Comparison of ENCODE assay signal across 1 cellular context in genomic region chr16:53061701-53062159, GRCh38.
TF ChIP-seq lines count a peak whose summit lies in the region.

No MANE protein-coding gene starts in this region.

TF ChIP-seq in GM12878, 131 proteins besides CTCF, POLR2A, EP300 and RAD21 (continued from another document):
- TF ChIP-seq, protein P1, sequence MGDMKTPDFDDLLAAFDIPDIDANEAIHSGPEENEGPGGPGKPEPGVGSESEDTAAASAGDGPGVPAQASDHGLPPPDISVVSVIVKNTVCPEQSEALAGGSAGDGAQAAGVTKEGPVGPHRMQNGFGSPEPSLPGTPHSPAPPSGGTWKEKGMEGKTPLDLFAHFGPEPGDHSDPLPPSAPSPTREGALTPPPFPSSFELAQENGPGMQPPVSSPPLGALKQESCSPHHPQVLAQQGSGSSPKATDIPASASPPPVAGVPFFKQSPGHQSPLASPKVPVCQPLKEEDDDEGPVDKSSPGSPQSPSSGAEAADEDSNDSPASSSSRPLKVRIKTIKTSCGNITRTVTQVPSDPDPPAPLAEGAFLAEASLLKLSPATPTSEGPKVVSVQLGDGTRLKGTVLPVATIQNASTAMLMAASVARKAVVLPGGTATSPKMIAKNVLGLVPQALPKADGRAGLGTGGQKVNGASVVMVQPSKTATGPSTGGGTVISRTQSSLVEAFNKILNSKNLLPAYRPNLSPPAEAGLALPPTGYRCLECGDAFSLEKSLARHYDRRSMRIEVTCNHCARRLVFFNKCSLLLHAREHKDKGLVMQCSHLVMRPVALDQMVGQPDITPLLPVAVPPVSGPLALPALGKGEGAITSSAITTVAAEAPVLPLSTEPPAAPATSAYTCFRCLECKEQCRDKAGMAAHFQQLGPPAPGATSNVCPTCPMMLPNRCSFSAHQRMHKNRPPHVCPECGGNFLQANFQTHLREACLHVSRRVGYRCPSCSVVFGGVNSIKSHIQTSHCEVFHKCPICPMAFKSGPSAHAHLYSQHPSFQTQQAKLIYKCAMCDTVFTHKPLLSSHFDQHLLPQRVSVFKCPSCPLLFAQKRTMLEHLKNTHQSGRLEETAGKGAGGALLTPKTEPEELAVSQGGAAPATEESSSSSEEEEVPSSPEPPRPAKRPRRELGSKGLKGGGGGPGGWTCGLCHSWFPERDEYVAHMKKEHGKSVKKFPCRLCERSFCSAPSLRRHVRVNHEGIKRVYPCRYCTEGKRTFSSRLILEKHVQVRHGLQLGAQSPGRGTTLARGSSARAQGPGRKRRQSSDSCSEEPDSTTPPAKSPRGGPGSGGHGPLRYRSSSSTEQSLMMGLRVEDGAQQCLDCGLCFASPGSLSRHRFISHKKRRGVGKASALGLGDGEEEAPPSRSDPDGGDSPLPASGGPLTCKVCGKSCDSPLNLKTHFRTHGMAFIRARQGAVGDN (IDR thresholded peaks at IDR 0.05), result peak; percentile 88
- TF ChIP-seq MTA3 (IDR thresholded peaks at IDR 0.05; ENCODE audit: borderline replicate concordance, low read length) (peak; percentile 99), RUNX3 (IDR thresholded peaks at IDR 0.05; ENCODE audit: low read length) (peak; percentile 95), CHD1 (IDR thresholded peaks at IDR 0.05; ENCODE audit: low read depth, low read length) (no peak), JUNB (IDR thresholded peaks at IDR 0.05) (peak; percentile 41), RAD51 (IDR thresholded peaks at IDR 0.05) (peak; percentile 54; the same call in 1 of the 2 replicates), CHD2 (IDR thresholded peaks at IDR 0.05; ENCODE audit: borderline replicate concordance, low read depth, low read length) (peak; percentile 77; the same call in 1 of the 2 replicates)
